22 cellular contexts compared by ENCODE assay signal in genomic region chr16:2839650-2840450, GRCh38. TPM values are rescaled to one million over a fixed set of nuclear protein-coding genes. Genes with fewer than 3 reads are reported as not detected.
DNase-seq lines count a peak whose midpoint lies in the region; ATAC-seq, FAIRE-seq and TF ChIP-seq lines count a peak whose summit lies in the region.
"Had no signal": no experiment of that assay in that cellular context is flagged by ENCODE, and none has a peak within 500 bp of the region (broad histone marks: within the 10 kb centered on the region; RNA-seq: fewer than 3 reads in every experiment).

No MANE protein-coding gene starts in this region.

- 0 out of 2 replicates have a peak overlapping the region, but pooled peaks have one; percentile 32 for H2BK20ac ChIP-seq in H1 (ENCODE audit: low read length)

- RAD21 ChIA-PET in HCT116 (lab: Charles Lee; ENCODE audit: low non-redundant PET in 1 of 2, low total read pairs in 2 of 2, uncharacterized antibody in 2 of 2, unreplicated experiment in 2 of 2): interaction anchor here (1.0 to 2.3 kb wide), 3 partner anchors 28 to 87 kb away, joined by 3 to 10 read pairs (median 5); no protein-coding TSS in a partner anchor

- ATAC-seq in HCT116 (no peak), GM19023 (IDR thresholded peaks at IDR 0.05; ENCODE audit: unreplicated experiment) (no peak)

- 79% methylated on average over 9 of the region's 15 CpGs; no CpG with 5 or more reads in 1 of the 2 experiments for WGBS in H1 (ENCODE audit: extremely low coverage in 1 of 2, insufficient coverage in 1 of 2, insufficient read length in 1 of 2, insufficient replicate concordance in 2 of 2, low coverage in 1 of 2, low lambda C conversion rate in 2 of 2, missing lambda C conversion rate in 1 of 2), 2 experiments

- no peak overlapping the region for H3K4me3 ChIP-seq in CD4-positive, alpha-beta memory T cell (ENCODE audit: low read length in 2 of 2)
- no peak overlapping the region for H3K4me3 ChIP-seq in HCT116 (replicated peaks in 1 of 2; ENCODE audit: low read depth in 1 of 2, low read length in 2 of 2)
- no peak overlapping the region for H3K4me3 ChIP-seq in H1 (ENCODE audit: extremely low read depth in 1 of 4, insufficient read depth in 2 of 4, low read depth in 3 of 4, low read length in 4 of 4)
- H3K4me3 ChIP-seq: ascending aorta, pancreas, Peyer's patch, right atrium auricular region, testis had no signal

- no peaks in the 10 kb centered on the region for H3K9me2 ChIP-seq in HCT116 (ENCODE audit: insufficient read depth)

- H3K27ac ChIP-seq in CD4-positive, alpha-beta memory T cell (ENCODE audit: low read depth, low read length): no peak overlapping the region
- H3K27ac ChIP-seq in HCT116 (ENCODE audit: low read depth, low read length) (peak overlapping the region; percentile 7), H1 (ENCODE audit: low read depth, low read length) (no peak overlapping the region)
- H3K27ac ChIP-seq: ascending aorta, pancreas, Peyer's patch, right atrium auricular region, testis had no signal

- H3K23me2 ChIP-seq in H1 (ENCODE audit: low read depth, low read length): peaks cover 14% of the 10 kb centered on the region; the same call in 1 of the 2 replicates

- peak overlapping the region; percentile 75; the same call in 1 of the 2 replicates for H2BK12ac ChIP-seq in H1 (ENCODE audit: low read depth, low read length)

- no peak overlapping the region for H3K56ac ChIP-seq in H1 (replicated peaks; ENCODE audit: insufficient read length, low read depth, low read length)

- H3K4ac ChIP-seq in H1 (replicated peaks; ENCODE audit: insufficient read length, low read depth, low read length): no peak overlapping the region

- intact Hi-C loops in CD4-positive, alpha-beta memory T cell (cut with micrococcal nuclease): loop anchor here (1.0 kb wide), 2 partner anchors 28 to 79 kb away; no protein-coding TSS in a partner anchor
- intact Hi-C loops in HCT116 (cut with micrococcal nuclease): loop anchor here (2.0 kb wide), 2 partner anchors 65 to 121 kb away; no protein-coding TSS in a partner anchor
- intact Hi-C loops in posterior vena cava (cut with DNase I): no loop called here

- H3K27ac Mint-ChIP-seq in CD4-positive, alpha-beta memory T cell: peak overlapping the region in 6 of 7 donors; percentile 25 to 77 (median 58)
- H3K27ac Mint-ChIP-seq: activated CD4-positive, alpha-beta T cell treated with anti-CD3 and anti-CD28 coated beads for 36 hours; activated CD8-positive, alpha-beta memory T cell treated with anti-CD3 and anti-CD28 coated beads, Interleukin-2, amount 10 ng/mL, durations not matched to agents 7 days and 5 days; activated naive CD4-positive, alpha-beta T cell treated with anti-CD3 and anti-CD28 coated beads, Interleukin-2, amount 50 U/mL, for 24 hours; stimulated activated naive B cell treated with anti-CD40 and anti-IgM and Interleukin-4, amounts not matched to agents 10 μg/mL and 1 μg/mL and 100 μg/mL, for 72 hours had no signal

- no peaks in the 10 kb centered on the region for H3K79me1 ChIP-seq in H1 (ENCODE audit: low read depth, low read length)

- no peaks in the 10 kb centered on the region for H3K36me3 ChIP-seq in CD4-positive, alpha-beta memory T cell (ENCODE audit: insufficient read depth, low read length)
- H3K36me3 ChIP-seq in HCT116 (ENCODE audit: control insufficient read depth in 1 of 2, insufficient read depth in 2 of 2, low read length in 2 of 2): no peaks in the 10 kb centered on the region
- H3K36me3 ChIP-seq in H1 (ENCODE audit: control insufficient read depth in 2 of 4, insufficient read depth in 4 of 4, low read length in 3 of 4): no peaks in the 10 kb centered on the region
- H3K36me3 ChIP-seq: ascending aorta, pancreas, Peyer's patch, right atrium auricular region had no signal

- TF ChIP-seq EP300 in H1 (IDR thresholded peaks at IDR 0.05; ENCODE audit: borderline replicate concordance in 1 of 2, low read depth in 2 of 2, low read length in 2 of 2): no peak

- peaks cover 16 to 64% (median 35%) of the 10 kb centered on the region in 4 donors for H3K4me1 Mint-ChIP-seq in CD4-positive, alpha-beta memory T cell

- H4K5ac ChIP-seq in H1 (ENCODE audit: insufficient read length, low read depth, low read length): no peak overlapping the region

- H4K20me1 ChIP-seq in HCT116 (ENCODE audit: insufficient read depth) (no peaks in the 10 kb centered on the region), H1 (replicated peaks in 1 of 2; ENCODE audit: control insufficient read depth in 1 of 2, insufficient read depth in 2 of 2, low read length in 2 of 2) (peaks cover 0 to 2% of the 10 kb centered on the region in 2 experiments)

- H3K9ac ChIP-seq in HCT116 (ENCODE audit: low read length) (0 out of 2 replicates have a peak overlapping the region, but pooled peaks have one; percentile 2), H1 (replicated peaks in 1 of 4; ENCODE audit: extremely low read depth in 1 of 4, low read depth in 3 of 4, low read length in 3 of 4) (no peak overlapping the region)

- TF ChIP-seq CTCF in HCT116 (IDR thresholded peaks at IDR 0.05 in 2 of 3, conservative IDR thresholded peaks at IDR 0.05 in 1 of 3; ENCODE audit: borderline replicate concordance in 1 of 3, insufficient read depth in 1 of 3, low read depth in 2 of 3, low read length in 2 of 3) (no peak), H1 (IDR thresholded peaks at IDR 0.05; ENCODE audit: control extremely low read depth in 1 of 3, insufficient read depth in 1 of 3, low read depth in 1 of 3, low read length in 3 of 3) (no peak)

- H3K36me3 Mint-ChIP-seq in CD4-positive, alpha-beta memory T cell: no peaks in the 10 kb centered on the region
- H3K36me3 Mint-ChIP-seq: activated naive CD4-positive, alpha-beta T cell treated with anti-CD3 and anti-CD28 coated beads, Interleukin-2, amount 50 U/mL, for 24 hours; naive B cell had no signal

- BruUV-seq in HCT116 (replicated peaks; lab: Mats Ljungman, UMichigan): no TSS peak

- H2BK5ac ChIP-seq in H1 (ENCODE audit: low read depth, low read length): no peak overlapping the region

- no peak overlapping the region; the same call in 1 of the 2 replicates for H4K8ac ChIP-seq in H1 (ENCODE audit: extremely low read depth, insufficient read depth, low read length)

- peak overlapping the region in 2 of 8 donors; percentile 15 to 23 for H3K4me3 Mint-ChIP-seq in CD4-positive, alpha-beta memory T cell
- H3K4me3 Mint-ChIP-seq: activated CD4-positive, alpha-beta T cell treated with anti-CD3 and anti-CD28 coated beads for 36 hours; activated CD8-positive, alpha-beta memory T cell treated with anti-CD3 and anti-CD28 coated beads, Interleukin-2, amount 10 ng/mL, durations not matched to agents 7 days and 5 days; activated naive CD4-positive, alpha-beta T cell treated with anti-CD3 and anti-CD28 coated beads, Interleukin-2, amount 50 U/mL, for 24 hours; stimulated activated naive B cell treated with anti-CD40 and anti-IgM and Interleukin-4, amounts not matched to agents 10 μg/mL and 1 μg/mL and 100 μg/mL, for 72 hours had no signal

- H2BK120ac ChIP-seq in H1 (replicated peaks; ENCODE audit: low read depth, low read length): no peak overlapping the region

- in situ Hi-C loops in KBM-7 (cut with MboI; ENCODE audit: low pct_unique_long_range_greater_than_20kb, low sequenced_read_pairs): no loop called here

- no peak overlapping the region for H4K91ac ChIP-seq in H1 (replicated peaks; ENCODE audit: insufficient read length, low read length)

- TF ChIP-seq POLR2A in HCT116 (IDR thresholded peaks at IDR 0.05; ENCODE audit: borderline replicate concordance, extremely low read depth, insufficient read depth, insufficient read length): no peak
- no peak for TF ChIP-seq POLR2A in H1 (IDR thresholded peaks at IDR 0.05; ENCODE audit: control extremely low read depth in 1 of 2, low read depth in 2 of 2, low read length in 2 of 2)

- peaks cover 0 to 7% of the 10 kb centered on the region in 2 donors for H3K27me3 Mint-ChIP-seq in CD4-positive, alpha-beta memory T cell
- H3K27me3 Mint-ChIP-seq: activated naive CD4-positive, alpha-beta T cell treated with anti-CD3 and anti-CD28 coated beads, Interleukin-2, amount 50 U/mL, for 24 hours had no signal

- no peak overlapping the region for H3K4me2 ChIP-seq in HCT116 (ENCODE audit: low read length)
- no peak overlapping the region for H3K4me2 ChIP-seq in H1 (ENCODE audit: insufficient read depth in 1 of 2, low read depth in 2 of 2, low read length in 2 of 2)

- no peak overlapping the region for H3K23ac ChIP-seq in H1 (ENCODE audit: insufficient read length)

- H3K79me2 ChIP-seq in HCT116 (ENCODE audit: insufficient read depth, low read length): no peaks in the 10 kb centered on the region
- H3K79me2 ChIP-seq in H1 (ENCODE audit: control insufficient read depth in 1 of 2, insufficient read depth in 2 of 2, low read length in 2 of 2): no peaks in the 10 kb centered on the region

- DNase-seq in CD4-positive, alpha-beta memory T cell: no peak
- DNase-seq in HCT116 (ENCODE audit: low read depth, low spot score) (no peak), H1 (ENCODE audit: low read depth in 1 of 2, low spot score in 2 of 2) (no peak), posterior vena cava (ENCODE audit: low spot score) (peak; percentile 52), KBM-7 (no peak), NCI-H146 treated with DMSO at 0.1 percent for 48 hours (lab: John Stamatoyannopoulos, UW; ENCODE audit: unreplicated experiment) (no peak)
- DNase-seq: activated CD4-positive, alpha-beta T cell treated with anti-CD3 and anti-CD28 coated beads for 36 hours; left colon; naive B cell; stimulated activated CD4-positive, alpha-beta T cell treated with anti-CD3 and anti-CD28 coated beads, Interleukin-4, amount 100 ng/mL, for 1 hour; stimulated activated naive B cell treated with anti-CD40 and anti-IgM and Interleukin-4, amounts not matched to agents 10 μg/mL and 1 μg/mL and 100 μg/mL, for 72 hours; testis had no signal

- no peak overlapping the region for H2AK5ac ChIP-seq in H1 (ENCODE audit: low read depth, low read length)

- no peaks in the 10 kb centered on the region for H3K9me3 Mint-ChIP-seq in CD4-positive, alpha-beta memory T cell
- H3K9me3 Mint-ChIP-seq: activated naive CD4-positive, alpha-beta T cell treated with anti-CD3 and anti-CD28 coated beads, Interleukin-2, amount 50 U/mL, for 24 hours had no signal

- no peaks in the 10 kb centered on the region for H3K27me3 ChIP-seq in CD4-positive, alpha-beta memory T cell (ENCODE audit: insufficient read depth, low read length)
- H3K27me3 ChIP-seq in HCT116 (ENCODE audit: insufficient read depth, low read length) (no peaks in the 10 kb centered on the region), H1 (replicated peaks in 1 of 4; ENCODE audit: control insufficient read depth in 3 of 4, extremely low read depth in 1 of 4, insufficient read depth in 3 of 4, low read length in 3 of 4) (peaks cover 0 to 5% (median 2%) of the 10 kb centered on the region in 4 experiments; a peak in 4 of 7 replicates)
- H3K27me3 ChIP-seq: ascending aorta, pancreas, Peyer's patch, right atrium auricular region, testis had no signal

- no peak for TF ChIP-seq RAD21 in HCT116 (IDR thresholded peaks at IDR 0.05; ENCODE audit: low read depth)
- no peak for TF ChIP-seq RAD21 in H1 (IDR thresholded peaks at IDR 0.05 in 1 of 2, conservative IDR thresholded peaks at IDR 0.05 in 1 of 2; ENCODE audit: low read depth in 2 of 2, low read length in 2 of 2)

- H3K4me1 ChIP-seq in CD4-positive, alpha-beta memory T cell (ENCODE audit: insufficient read depth, low read length): peaks cover 35% of the 10 kb centered on the region
- H3K4me1 ChIP-seq in HCT116 (ENCODE audit: control insufficient read depth in 1 of 2, insufficient read depth in 2 of 2, low read length in 2 of 2) (peaks cover 25 to 72% of the 10 kb centered on the region in 2 experiments), H1 (replicated peaks in 1 of 4; ENCODE audit: control insufficient read depth in 3 of 4, insufficient read depth in 4 of 4, low read length in 3 of 4) (peaks cover 0 to 11% (median 3%) of the 10 kb centered on the region in 4 experiments; a peak in 5 of 7 replicates)
- H3K4me1 ChIP-seq: testis had no signal

- POLR2A ChIA-PET in CD4-positive, alpha-beta memory T cell (lab: Charles Lee; ENCODE audit: partially characterized antibody): interaction anchor here (1.3 to 3.5 kb wide), 2 partner anchors 28 to 62 kb away, joined by 3 to 14 read pairs; no protein-coding TSS in a partner anchor
- POLR2A ChIA-PET in HCT116 (lab: Charles Lee) (interaction anchor here (0.6 to 2.1 kb wide), 7 partner anchors 17 to 88 kb away, joined by 3 to 14 read pairs (median 5); partner anchors contain the start of genes FLYWCH1, FLYWCH2 and SRRM2), H1 (lab: Charles Lee; ENCODE audit: partially characterized antibody) (interaction anchor here (1.0 to 2.2 kb wide), 6 partner anchors 15 to 124 kb away, joined by 3 to 6 read pairs (median 4); partner anchors contain the start of genes ELOB and KREMEN2)

- H2AFZ ChIP-seq in HCT116 (ENCODE audit: low read depth, low read length, poor library complexity, severe bottlenecking) (no peak overlapping the region), H1 (ENCODE audit: low read length) (no peak overlapping the region)

- H3K14ac ChIP-seq in H1 (ENCODE audit: insufficient read length): no peak overlapping the region

- CTCF ChIA-PET in CD4-positive, alpha-beta memory T cell (lab: Charles Lee; ENCODE audit: partially characterized antibody): interaction anchor here (1.1 to 2.8 kb wide), 4 partner anchors 23 to 81 kb away, joined by 4 to 35 read pairs (median 7); no protein-coding TSS in a partner anchor
- CTCF ChIA-PET in HCT116 (lab: Charles Lee) (interaction anchor here (0.7 to 2.6 kb wide), 14 partner anchors 15 to 87 kb away, joined by 3 to 42 read pairs (median 8); partner anchors contain the start of genes FLYWCH1, FLYWCH2 and PRSS22), H1 (lab: Charles Lee; ENCODE audit: partially characterized antibody) (interaction anchor here (0.5 to 3.9 kb wide), 39 partner anchors 8 to 1670 kb away, joined by 3 to 90 read pairs (median 7); partner anchors contain the start of genes FLYWCH1, FLYWCH2, PRSS22 and PRSS41)

- no peak for FAIRE-seq in H1 (lab: Jason Lieb, UNC)
- FAIRE-seq: H54, pancreas had no signal

- H3K18ac ChIP-seq in H1 (ENCODE audit: extremely low read depth, low read length): no peak overlapping the region

- no peaks in the 10 kb centered on the region for H3K9me3 ChIP-seq in CD4-positive, alpha-beta memory T cell (ENCODE audit: control insufficient read depth in 1 of 2, low read length in 2 of 2)
- H3K9me3 ChIP-seq in HCT116 (ENCODE audit: control insufficient read depth in 1 of 2, insufficient read depth in 1 of 2, low read depth in 1 of 2, low read length in 2 of 2) (no peaks in the 10 kb centered on the region), H1 (ENCODE audit: insufficient read depth in 2 of 2, low read depth in 1 of 2, low read length in 1 of 2) (no peaks in the 10 kb centered on the region)
- H3K9me3 ChIP-seq: ascending aorta, pancreas, Peyer's patch, right atrium auricular region, testis had no signal

- peak overlapping the region; percentile 81; the same call in 1 of the 2 replicates for H2BK15ac ChIP-seq in H1 (ENCODE audit: low read length)

RNA-seq across cellular contexts. Expression of gene ZG16B, which starts 9.7 kb away (rescaled TPM):
- total RNA-seq in CD4-positive, alpha-beta memory T cell: not detected
- polyA plus RNA-seq in CD4-positive, alpha-beta memory T cell: under 1 TPM in 1 of 2 donors, not detected in 1; 0.79 TPM
- total RNA-seq in HCT116 (2021; ENCODE audit: unreplicated experiment) (2.3 TPM), posterior vena cava (not detected)
- polyA plus RNA-seq in HCT116 (2012): 1.4 and 2.3 TPM in 2 replicates
- not detected in 2 replicates for total RNA-seq in H1 (2021; fragmentation: NEBNext Ultra II Directional; extraction: Animal tissue kit (Norgen Biotek cat#: 25700))
- polyA plus RNA-seq in H1 (2011; rRNA removed): 0.11 TPM in 1 of 2 replicates, not detected in the other
- polyA plus RNA-seq in H1 (2011; cell fraction: cytosol; rRNA removed): 0.17 TPM
- polyA plus RNA-seq in H1 (2011; cell fraction: nucleus; rRNA removed): not detected
- polyA plus RNA-seq in H1 (2012, experiment 1 of 2): not detected in 4 replicates
- not detected for polyA plus RNA-seq in H1 (2012, experiment 2 of 2)
- 0.06 TPM for polyA plus RNA-seq in H1 (2013, experiment 1 of 2)
- polyA plus RNA-seq in H1 (2013, experiment 2 of 2): not detected
- polyA minus RNA-seq in H1 (2011; rRNA and poly(A)+ RNA removed): 0.41 TPM in 1 of 2 replicates, not detected in the other
- polyA minus RNA-seq in H1 (2011; cell fraction: cytosol; rRNA and poly(A)+ RNA removed): not detected
- polyA minus RNA-seq in H1 (2011; cell fraction: nucleus; rRNA and poly(A)+ RNA removed): not detected
- total RNA-seq: ascending aorta, SK-MEL-5 had no signal

RNA-seq across cellular contexts. Expression of gene PRSS22, which starts 18.1 kb away (rescaled TPM):
- under 1 TPM in 1 of 2 experiments, not detected in 1; 0.39 TPM for total RNA-seq in CD4-positive, alpha-beta memory T cell
- polyA plus RNA-seq in CD4-positive, alpha-beta memory T cell: under 1 TPM in 1 of 2 donors, not detected in 1; 0.42 TPM
- total RNA-seq in HCT116 (2021; ENCODE audit: unreplicated experiment) (20.2 TPM), posterior vena cava (not detected)
- 20.5 and 27.7 TPM in 2 replicates for polyA plus RNA-seq in HCT116 (2012)
- 2.7 and 4.4 TPM in 2 replicates for total RNA-seq in H1 (2021; fragmentation: NEBNext Ultra II Directional; extraction: Animal tissue kit (Norgen Biotek cat#: 25700))
- polyA plus RNA-seq in H1 (2011; rRNA removed): 4.0 and 5.8 TPM in 2 replicates
- polyA plus RNA-seq in H1 (2011; cell fraction: cytosol; rRNA removed): 5.2 TPM
- 20.5 TPM for polyA plus RNA-seq in H1 (2011; cell fraction: nucleus; rRNA removed)
- 1.5 to 4.3 TPM (median 2.9 TPM) in 4 replicates for polyA plus RNA-seq in H1 (2012, experiment 1 of 2)
- 1.6 TPM for polyA plus RNA-seq in H1 (2012, experiment 2 of 2)
- 3.5 TPM for polyA plus RNA-seq in H1 (2013, experiment 1 of 2)
- 3.1 TPM for polyA plus RNA-seq in H1 (2013, experiment 2 of 2)
- polyA minus RNA-seq in H1 (2011; rRNA and poly(A)+ RNA removed): 1.3 and 1.7 TPM in 2 replicates
- polyA minus RNA-seq in H1 (2011; cell fraction: cytosol; rRNA and poly(A)+ RNA removed): 1.3 TPM
- 4.4 TPM for polyA minus RNA-seq in H1 (2011; cell fraction: nucleus; rRNA and poly(A)+ RNA removed)
- total RNA-seq: activated CD4-positive, alpha-beta T cell treated with anti-CD3 and anti-CD28 coated beads for 36 hours; activated CD8-positive, alpha-beta memory T cell treated with anti-CD3 and anti-CD28 coated beads, Interleukin-2, amount 10 ng/mL, durations not matched to agents 7 days and 5 days; ascending aorta; right atrium auricular region; SK-MEL-5; testis had no signal

RNA-seq across cellular contexts. Expression of gene PRSS21, which starts 22.8 kb away (rescaled TPM):
- 1 to 10 TPM in 1 of 2 experiments, under 1 TPM in 1; 0.96 to 2.6 TPM for total RNA-seq in CD4-positive, alpha-beta memory T cell
- polyA plus RNA-seq in CD4-positive, alpha-beta memory T cell: 10 to 100 TPM in 1 of 2 donors, 1 to 10 TPM in 1; 6.2 to 11.5 TPM
- 0.39 TPM for total RNA-seq in HCT116 (2021; ENCODE audit: unreplicated experiment)
- not detected in 2 replicates for polyA plus RNA-seq in HCT116 (2012)
- 1.0 and 2.7 TPM in 2 replicates for total RNA-seq in H1 (2021; fragmentation: NEBNext Ultra II Directional; extraction: Animal tissue kit (Norgen Biotek cat#: 25700))
- polyA plus RNA-seq in H1 (2011; rRNA removed): 0.76 and 1.4 TPM in 2 replicates
- polyA plus RNA-seq in H1 (2011; cell fraction: cytosol; rRNA removed): 0.98 TPM
- polyA plus RNA-seq in H1 (2011; cell fraction: nucleus; rRNA removed): 3.6 TPM
- 0.54 to 1.2 TPM (median 0.81 TPM) in 3 of 4 replicates, not detected in the other for polyA plus RNA-seq in H1 (2012, experiment 1 of 2)
- 0.51 TPM for polyA plus RNA-seq in H1 (2012, experiment 2 of 2)
- polyA plus RNA-seq in H1 (2013, experiment 1 of 2): 1.2 TPM
- 0.96 TPM for polyA plus RNA-seq in H1 (2013, experiment 2 of 2)
- 0.32 TPM in 1 of 2 replicates, not detected in the other for polyA minus RNA-seq in H1 (2011; rRNA and poly(A)+ RNA removed)
- 1.8 TPM for polyA minus RNA-seq in H1 (2011; cell fraction: cytosol; rRNA and poly(A)+ RNA removed)
- 3.7 TPM for polyA minus RNA-seq in H1 (2011; cell fraction: nucleus; rRNA and poly(A)+ RNA removed)
- not detected for total RNA-seq in posterior vena cava
- total RNA-seq: ascending aorta, right atrium auricular region, SK-MEL-5 had no signal

RNA-seq across cellular contexts. Expression of gene PRSS41, which starts 41.6 kb away (rescaled TPM):
- not detected for total RNA-seq in CD4-positive, alpha-beta memory T cell
- not detected for polyA plus RNA-seq in CD4-positive, alpha-beta memory T cell
- total RNA-seq in HCT116 (2021; ENCODE audit: unreplicated experiment): not detected
- polyA plus RNA-seq in HCT116 (2012): not detected in 2 replicates
- total RNA-seq in H1 (2021; fragmentation: NEBNext Ultra II Directional; extraction: Animal tissue kit (Norgen Biotek cat#: 25700)): not detected in 2 replicates
- polyA plus RNA-seq in H1 (2011; rRNA removed): not detected in 2 replicates
- not detected for polyA plus RNA-seq in H1 (2011; cell fraction: cytosol; rRNA removed)
- polyA plus RNA-seq in H1 (2011; cell fraction: nucleus; rRNA removed): 0.10 TPM
- not detected in 4 replicates for polyA plus RNA-seq in H1 (2012, experiment 1 of 2)
- not detected for polyA plus RNA-seq in H1 (2012, experiment 2 of 2)
- not detected for polyA plus RNA-seq in H1 (2013, experiment 1 of 2)
- not detected for polyA plus RNA-seq in H1 (2013, experiment 2 of 2)
- polyA minus RNA-seq in H1 (2011; rRNA and poly(A)+ RNA removed): not detected in 2 replicates
- polyA minus RNA-seq in H1 (2011; cell fraction: cytosol; rRNA and poly(A)+ RNA removed): not detected
- polyA minus RNA-seq in H1 (2011; cell fraction: nucleus; rRNA and poly(A)+ RNA removed): not detected
- total RNA-seq in posterior vena cava: not detected
- total RNA-seq: activated CD4-positive, alpha-beta T cell treated with anti-CD3 and anti-CD28 coated beads for 36 hours; activated CD8-positive, alpha-beta memory T cell treated with anti-CD3 and anti-CD28 coated beads, Interleukin-2, amount 10 ng/mL, durations not matched to agents 7 days and 5 days; ascending aorta; dorsolateral prefrontal cortex; left colon; pancreas; Peyer's patch; right atrium auricular region; SK-MEL-5 had no signal
- polyA plus RNA-seq: pancreas had no signal

RNA-seq across cellular contexts. Expression of gene FLYWCH2, which starts 43.2 kb away (rescaled TPM):
- total RNA-seq in CD4-positive, alpha-beta memory T cell: 10 to 100 TPM; 24.1 to 27.1 TPM
- 10 to 100 TPM; 21.1 to 23.3 TPM for polyA plus RNA-seq in CD4-positive, alpha-beta memory T cell
- total RNA-seq in HCT116 (2021; ENCODE audit: unreplicated experiment): 33.7 TPM
- polyA plus RNA-seq in HCT116 (2012): 43.1 and 43.8 TPM in 2 replicates
- 16.4 and 20.2 TPM in 2 replicates for total RNA-seq in H1 (2021; fragmentation: NEBNext Ultra II Directional; extraction: Animal tissue kit (Norgen Biotek cat#: 25700))
- 30.7 and 43.8 TPM in 2 replicates for polyA plus RNA-seq in H1 (2011; rRNA removed)
- 44.9 TPM for polyA plus RNA-seq in H1 (2011; cell fraction: cytosol; rRNA removed)
- 27.4 TPM for polyA plus RNA-seq in H1 (2011; cell fraction: nucleus; rRNA removed)
- 17.1 to 25.9 TPM (median 22.0 TPM) in 4 replicates for polyA plus RNA-seq in H1 (2012, experiment 1 of 2)
- polyA plus RNA-seq in H1 (2012, experiment 2 of 2): 24.5 TPM
- polyA plus RNA-seq in H1 (2013, experiment 1 of 2): 16.8 TPM
- polyA plus RNA-seq in H1 (2013, experiment 2 of 2): 16.0 TPM
- polyA minus RNA-seq in H1 (2011; rRNA and poly(A)+ RNA removed): 4.6 and 5.4 TPM in 2 replicates
- 14.3 TPM for polyA minus RNA-seq in H1 (2011; cell fraction: cytosol; rRNA and poly(A)+ RNA removed)
- 14.3 TPM for polyA minus RNA-seq in H1 (2011; cell fraction: nucleus; rRNA and poly(A)+ RNA removed)
- 10 to 100 TPM; 16.0 to 17.6 TPM for total RNA-seq in posterior vena cava

Comparison
In these comparisons a context has a peak if more than half of its experiments do, and no peak if none do; other contexts are left out.
1. intact Hi-C loops: an anchor here in CD4-positive, alpha-beta memory T cell (1.0 kb wide) and HCT116 (2.0 kb wide); none called in posterior vena cava.